Comparison of ENCODE assay signal across 9 cellular contexts in the genomic region with DNA sequence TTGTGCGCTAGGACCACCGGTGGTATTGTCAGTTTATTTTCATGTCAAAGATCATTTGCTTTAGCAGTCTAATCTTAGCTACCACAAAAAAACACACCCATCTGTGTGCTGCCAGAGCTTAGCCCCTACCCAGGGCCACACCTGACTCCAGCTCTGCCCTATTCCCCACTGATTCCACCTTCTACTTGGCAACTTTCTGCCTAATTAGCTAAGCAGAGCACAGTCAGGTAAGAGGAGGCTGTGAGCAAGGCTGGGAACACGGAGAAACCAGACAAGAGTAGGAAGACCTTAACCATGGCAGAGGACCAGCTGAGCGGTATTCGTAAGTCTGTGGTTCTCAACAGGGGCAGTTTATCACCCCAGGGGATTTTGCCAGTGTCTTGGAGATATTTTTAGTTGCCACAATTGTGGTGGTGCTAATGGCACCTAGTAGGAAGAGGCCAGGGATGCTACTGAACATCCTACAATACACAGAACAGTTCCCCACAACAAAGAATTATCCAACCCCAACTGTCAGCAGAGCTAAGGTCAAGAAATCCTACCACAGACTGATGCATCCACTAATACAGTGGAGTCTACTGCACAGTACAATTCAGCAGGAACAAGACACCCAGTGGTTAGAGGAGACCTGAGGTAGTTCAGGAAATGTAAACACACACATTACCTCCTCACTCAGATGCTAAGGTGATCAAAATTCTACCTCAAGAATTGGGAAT.
DNase-seq lines count a peak whose midpoint lies in the region; ATAC-seq, FAIRE-seq and TF ChIP-seq lines count a peak whose summit lies in the region.
"Had no signal": no experiment of that assay in that cellular context is flagged by ENCODE, and none has a peak within 500 bp of the region (broad histone marks: within the 10 kb centered on the region; RNA-seq: fewer than 3 reads in every experiment).

No MANE protein-coding gene starts in this region.

- TF ChIP-seq EP300 in ovary (IDR thresholded peaks at IDR 0.05), result no peak

- 6 to 23% (median 7%) methylated on average over 5 of the region's 5 CpGs for WGBS in small intestine, 3 donors
- WGBS in ovary, 3 donors, result 34 to 56% (median 47%) methylated on average over 5 of the region's 5 CpGs

- peak; percentile 58 for ATAC-seq in HG03159 (IDR thresholded peaks at IDR 0.05; ENCODE audit: unreplicated experiment)

- intact Hi-C loops in ovary (cut with DNase I), result no loop called here

- H3K27me3 ChIP-seq in small intestine (ENCODE audit: control insufficient read depth in 2 of 2, insufficient read depth in 2 of 2, low read length in 2 of 2) (no peaks in the 10 kb centered on the region), ovary (no peaks in the 10 kb centered on the region)

- no peaks in the 10 kb centered on the region for H3K27me3 Mint-ChIP-seq in activated naive CD8-positive, alpha-beta T cell

- no peak for TF ChIP-seq POLR2A in ovary (IDR thresholded peaks at IDR 0.05)

- H3K27ac Mint-ChIP-seq in activated naive CD8-positive, alpha-beta T cell, result peak overlapping the region; percentile 98

- H3K9me3 ChIP-seq in small intestine (ENCODE audit: control insufficient read depth, low read depth), result no peaks in the 10 kb centered on the region
- no peaks in the 10 kb centered on the region for H3K9me3 ChIP-seq in ovary

- FAIRE-seq in small intestine (lab: Jason Lieb, UNC), result no peak
- FAIRE-seq: TTC549 had no signal

- peaks cover 4% of the 10 kb centered on the region for H3K36me3 Mint-ChIP-seq in activated naive CD8-positive, alpha-beta T cell

- H3K4me1 ChIP-seq in small intestine (ENCODE audit: control insufficient read depth in 2 of 2, insufficient read depth in 1 of 2, low read depth in 1 of 2, low read length in 1 of 2) (peaks cover 2 to 4% of the 10 kb centered on the region in 2 donors), ovary (ENCODE audit: insufficient read depth) (peaks cover 8% of the 10 kb centered on the region)

- TF ChIP-seq CTCF in ovary (IDR thresholded peaks at IDR 0.05), result no peak

- DNase-seq in activated T-cell treated with anti-CD3 and anti-CD28 coated beads, Interleukin-2, amount 50 U/mL, for 1 hour, result peak; percentile 26
- DNase-seq in activated T-cell treated with anti-CD3 and anti-CD28 coated beads for 4 hours, result no peak
- DNase-seq in small intestine, result peak; percentile 54
- DNase-seq in activated effector memory CD4-positive, alpha-beta T cell treated with Interleukin-2 at 50 U/mL for 16 hours, result no peak
- DNase-seq in ovary, result no peak
- no peak for DNase-seq in NCI-H146 (lab: John Stamatoyannopoulos, UW)

- H3K27ac ChIP-seq in small intestine (ENCODE audit: low read depth in 1 of 2, low read length in 1 of 2), result peak overlapping the region; percentile 63 to 96
- no peak overlapping the region for H3K27ac ChIP-seq in ovary

- H3K4me1 Mint-ChIP-seq in activated naive CD8-positive, alpha-beta T cell (ENCODE audit: low read depth), result peaks cover 37% of the 10 kb centered on the region

- H3K9me3 Mint-ChIP-seq in activated naive CD8-positive, alpha-beta T cell (ENCODE audit: low read depth), result no peaks in the 10 kb centered on the region

- no peaks in the 10 kb centered on the region for H3K36me3 ChIP-seq in small intestine (ENCODE audit: control insufficient read depth in 2 of 2, insufficient read depth in 2 of 2, low read length in 2 of 2)
- no peaks in the 10 kb centered on the region for H3K36me3 ChIP-seq in ovary

- H3K4me3 ChIP-seq in small intestine (ENCODE audit: low read depth in 1 of 2, low read length in 2 of 2) (peak overlapping the region in 1 of 2 donors; percentile 34), ovary (no peak overlapping the region)

- H3K4me3 Mint-ChIP-seq in activated naive CD8-positive, alpha-beta T cell, result peak overlapping the region; percentile 89

Comparison
In these comparisons a context has a peak if more than half of its experiments do, and no peak if none do; other contexts are left out.
1. DNase-seq: peak in activated T-cell treated with anti-CD3 and anti-CD28 coated beads, Interleukin-2, amount 50 U/mL, for 1 hour (single experiment) and small intestine (single experiment); none in activated T-cell treated with anti-CD3 and anti-CD28 coated beads for 4 hours (single experiment), activated effector memory CD4-positive, alpha-beta T cell treated with Interleukin-2 at 50 U/mL for 16 hours (single experiment), ovary (0 of 5) and NCI-H146 (single experiment).
2. H3K27ac ChIP-seq: peak in small intestine (2 of 2); none in ovary (0 of 2).